9 cellular contexts compared by ENCODE assay signal in genomic region chr11:64251722-64251985, GRCh38. TPM values are rescaled to one million over a fixed set of nuclear protein-coding genes. Genes with fewer than 3 reads are reported as not detected.
DNase-seq lines count a peak whose midpoint lies in the region; ATAC-seq, FAIRE-seq and TF ChIP-seq lines count a peak whose summit lies in the region.
"Had no signal": no experiment of that assay in that cellular context is flagged by ENCODE, and none has a peak within 500 bp of the region (broad histone marks: within the 10 kb centered on the region; RNA-seq: fewer than 3 reads in every experiment).

No MANE protein-coding gene starts in this region.

- H3K9me3 Mint-ChIP-seq in T-helper 2 cell treated with Interferon-gamma antibody and Interleukin-4, amounts not matched to agents 5 μg/mL and 100 μg/mL, for 36 hours = no peaks in the 10 kb centered on the region
- H3K9me3 Mint-ChIP-seq in activated CD8-positive, alpha-beta T cell treated with anti-CD3 and anti-CD28 coated beads, Interleukin-2, amount 10 ng/mL, durations not matched to agents 7 days and 5 days (ENCODE audit: insufficient read depth) = no peaks in the 10 kb centered on the region

- no peak for TF ChIP-seq CTCF in kidney (IDR thresholded peaks at IDR 0.05; ENCODE audit: borderline replicate concordance, extremely low read depth, insufficient read depth)

- peaks cover 0 to 6% of the 10 kb centered on the region in 2 donors for H3K36me3 ChIP-seq in kidney (ENCODE audit: control insufficient read depth in 1 of 2, insufficient read depth in 2 of 2, low read length in 2 of 2)

- H3K4me3 Mint-ChIP-seq in T-helper 2 cell treated with Interferon-gamma antibody and Interleukin-4, amounts not matched to agents 5 μg/mL and 100 μg/mL, for 36 hours = peak overlapping the region; percentile 90
- peak overlapping the region; percentile 89 for H3K4me3 Mint-ChIP-seq in activated CD8-positive, alpha-beta T cell treated with anti-CD3 and anti-CD28 coated beads, Interleukin-2, amount 10 ng/mL, durations not matched to agents 7 days and 5 days

- peaks cover 5 to 26% of the 10 kb centered on the region in 2 donors for H3K4me1 ChIP-seq in kidney (ENCODE audit: control insufficient read depth in 1 of 2, insufficient read depth in 1 of 2, low read depth in 1 of 2, low read length in 2 of 2)

- ATAC-seq in activated CD8-positive, alpha-beta T cell treated with anti-CD3 and anti-CD28 coated beads, Interleukin-2, amount 10 ng/mL, durations not matched to agents 7 days and 5 days = no peak
- no peak for ATAC-seq in HG03108 (IDR thresholded peaks at IDR 0.05; ENCODE audit: unreplicated experiment)

- CTCF ChIA-PET in activated CD8-positive, alpha-beta T cell treated with anti-CD3 and anti-CD28 coated beads, Interleukin-2, amount 10 ng/mL, durations not matched to agents 7 days and 5 days (lab: Charles Lee) = interaction anchor here (0.6 to 3.7 kb wide), 8 partner anchors 10 to 66 kb away, joined by 3 to 63 read pairs (median 8); partner anchors contain the start of genes CATSPERZ and FKBP2

- intact Hi-C loops in kidney (cut with DNase I) = no loop called here

- no peak for DNase-seq in T-helper 2 cell treated with Interferon-gamma antibody and Interleukin-4, amounts not matched to agents 5 μg/mL and 100 μg/mL, for 36 hours (ENCODE audit: low spot score)
- DNase-seq in T-helper 2 cell (no peak), kidney (no peak), substantia nigra (lab: John Stamatoyannopoulos, UW) (no peak), NOMO-1 treated with DMSO at 0.1 percent for 48 hours (lab: John Stamatoyannopoulos, UW; ENCODE audit: unreplicated experiment) (no peak)
- no peak for DNase-seq in activated CD8-positive, alpha-beta T cell treated with anti-CD3 and anti-CD28 coated beads, Interleukin-2, amount 10 ng/mL, durations not matched to agents 7 days and 5 days
- no peak for DNase-seq in stimulated activated CD4-positive, alpha-beta T cell treated with anti-CD3 and anti-CD28 coated beads, Interleukin-4, amount 100 ng/mL, for 1 hour
- DNase-seq: COR-L47 had no signal

- H3K27me3 Mint-ChIP-seq in T-helper 2 cell treated with Interferon-gamma antibody and Interleukin-4, amounts not matched to agents 5 μg/mL and 100 μg/mL, for 36 hours (ENCODE audit: low read depth) = no peaks in the 10 kb centered on the region
- H3K27me3 Mint-ChIP-seq in activated CD8-positive, alpha-beta T cell treated with anti-CD3 and anti-CD28 coated beads, Interleukin-2, amount 10 ng/mL, durations not matched to agents 7 days and 5 days (ENCODE audit: low read depth) = no peaks in the 10 kb centered on the region

- no peaks in the 10 kb centered on the region for H3K9me3 ChIP-seq in kidney (ENCODE audit: control insufficient read depth in 1 of 2, low read length in 2 of 2)

- H3K9ac ChIP-seq in kidney (ENCODE audit: low read length in 2 of 2) = peak overlapping the region; percentile 78 to 80

- H3K27ac ChIP-seq in kidney (ENCODE audit: low read depth in 2 of 2, low read length in 2 of 2) (peak overlapping the region in 1 of 2 donors; percentile 7), substantia nigra (ENCODE audit: low read depth, low read length, poor library complexity, severe bottlenecking) (peak overlapping the region; percentile 21)

- no peaks in the 10 kb centered on the region for H3K36me3 Mint-ChIP-seq in T-helper 2 cell treated with Interferon-gamma antibody and Interleukin-4, amounts not matched to agents 5 μg/mL and 100 μg/mL, for 36 hours (ENCODE audit: low read depth)
- H3K36me3 Mint-ChIP-seq in activated CD8-positive, alpha-beta T cell treated with anti-CD3 and anti-CD28 coated beads, Interleukin-2, amount 10 ng/mL, durations not matched to agents 7 days and 5 days (ENCODE audit: low read depth) = peaks cover 3% of the 10 kb centered on the region

- peak overlapping the region; percentile 71 to 74 for H3K4me3 ChIP-seq in kidney (ENCODE audit: low read length in 2 of 2)

- H3K4me1 Mint-ChIP-seq in T-helper 2 cell treated with Interferon-gamma antibody and Interleukin-4, amounts not matched to agents 5 μg/mL and 100 μg/mL, for 36 hours (ENCODE audit: low read depth) = peaks cover 25% of the 10 kb centered on the region
- peaks cover 44% of the 10 kb centered on the region for H3K4me1 Mint-ChIP-seq in activated CD8-positive, alpha-beta T cell treated with anti-CD3 and anti-CD28 coated beads, Interleukin-2, amount 10 ng/mL, durations not matched to agents 7 days and 5 days (ENCODE audit: low read depth)

- POLR2A ChIA-PET in activated CD8-positive, alpha-beta T cell treated with anti-CD3 and anti-CD28 coated beads, Interleukin-2, amount 10 ng/mL, durations not matched to agents 7 days and 5 days (lab: Charles Lee) = interaction anchor here (0.5 to 2.4 kb wide), 6 partner anchors 10 to 66 kb away, joined by 3 to 18 read pairs (median 4); partner anchors contain the start of genes FERMT3 and STIP1

- H3K27ac Mint-ChIP-seq in T-helper 2 cell treated with Interferon-gamma antibody and Interleukin-4, amounts not matched to agents 5 μg/mL and 100 μg/mL, for 36 hours = peak overlapping the region; percentile 77
- H3K27ac Mint-ChIP-seq in activated CD8-positive, alpha-beta T cell treated with anti-CD3 and anti-CD28 coated beads, Interleukin-2, amount 10 ng/mL, durations not matched to agents 7 days and 5 days = peak overlapping the region; percentile 48

- FAIRE-seq in kidney (lab: Jason Lieb, UNC) = no peak

RNA-seq across cellular contexts. Expression of gene PLCB3, which starts 0.3 kb away (rescaled TPM):
- total RNA-seq in activated CD8-positive, alpha-beta T cell treated with anti-CD3 and anti-CD28 coated beads, Interleukin-2, amount 10 ng/mL, durations not matched to agents 7 days and 5 days = 10 to 100 TPM; 19.7 TPM
- 24.6 TPM for total RNA-seq in kidney
- polyA plus RNA-seq in kidney (ENCODE audit: insufficient read depth, low read depth, low replicate concordance) = 9.6 TPM

RNA-seq across cellular contexts. Expression of gene PPP1R14B, which starts 4.9 kb away (rescaled TPM):
- total RNA-seq in activated CD8-positive, alpha-beta T cell treated with anti-CD3 and anti-CD28 coated beads, Interleukin-2, amount 10 ng/mL, durations not matched to agents 7 days and 5 days = 100 to 1,000 TPM; 178 to 197 TPM
- total RNA-seq in kidney = 86.5 TPM
- polyA plus RNA-seq in kidney (ENCODE audit: insufficient read depth, low read depth, low replicate concordance) = 145 TPM

RNA-seq across cellular contexts. Expression of gene FKBP2, which starts 10.8 kb away (rescaled TPM):
- total RNA-seq in activated CD8-positive, alpha-beta T cell treated with anti-CD3 and anti-CD28 coated beads, Interleukin-2, amount 10 ng/mL, durations not matched to agents 7 days and 5 days = 10 to 100 TPM; 26.9 to 33.0 TPM
- 76.0 TPM for total RNA-seq in kidney
- 411 TPM for polyA plus RNA-seq in kidney (ENCODE audit: insufficient read depth, low read depth, low replicate concordance)

RNA-seq across cellular contexts. Expression of gene VEGFB, which starts 17.3 kb away (rescaled TPM):
- 10 to 100 TPM; 81.5 to 87.8 TPM for total RNA-seq in activated CD8-positive, alpha-beta T cell treated with anti-CD3 and anti-CD28 coated beads, Interleukin-2, amount 10 ng/mL, durations not matched to agents 7 days and 5 days
- 77.6 TPM for total RNA-seq in kidney
- 157 TPM for polyA plus RNA-seq in kidney (ENCODE audit: insufficient read depth, low read depth, low replicate concordance)

RNA-seq across cellular contexts. Expression of gene DNAJC4, which starts 21.3 kb away (rescaled TPM):
- 10 to 100 TPM; 38.0 to 41.3 TPM for total RNA-seq in activated CD8-positive, alpha-beta T cell treated with anti-CD3 and anti-CD28 coated beads, Interleukin-2, amount 10 ng/mL, durations not matched to agents 7 days and 5 days
- total RNA-seq in kidney = 31.1 TPM
- polyA plus RNA-seq in kidney (ENCODE audit: insufficient read depth, low read depth, low replicate concordance) = 102 TPM
